Comparison of ENCODE assay signal across 9 cellular contexts in genomic region chr12:39798977-39799376, GRCh38.
"Had no signal": no experiment of that assay in that cellular context is flagged by ENCODE, and none has a peak within 500 bp of the region (broad histone marks: within the 10 kb centered on the region; RNA-seq: fewer than 3 reads in every experiment).

No MANE protein-coding gene starts in this region.

- ATAC-seq: GM23338, HCT116 had no signal

- H3K27ac Mint-ChIP-seq: GM23338, H9, HFFc6 had no signal

- H3K4me1 Mint-ChIP-seq: GM23338, H9 had no signal

- DNase-seq: GM23248, GOT3, H7, H9, HCEC 1CT, HFFc6 had no signal

- H3K4me1 ChIP-seq: HAP-1 had no signal

- H3K9me3 ChIP-seq: HAP-1 had no signal

- H3K9me3 Mint-ChIP-seq: GM23338 had no signal

- H3K27ac ChIP-seq: GM23248 had no signal

- H3K36me3 ChIP-seq: HAP-1 had no signal

- H3K4me3 ChIP-seq: GM23248, GM23338, HAP-1 had no signal

- H3K4me3 Mint-ChIP-seq: GM23338, H9, HFFc6 had no signal
